In genomic region chr9:130347931-130348330, GRCh38 we compare ENCODE assay signal across 15 cellular contexts.
A peak's percentile ranks its signal among the peaks of the same experiment; 100 is the strongest.
DNase-seq lines count a peak whose midpoint lies in the region; TF ChIP-seq lines count a peak whose summit lies in the region.
"Had no signal": no experiment of that assay in that cellular context is flagged by ENCODE, and none has a peak within 500 bp of the region (broad histone marks: within the 10 kb centered on the region; RNA-seq: fewer than 3 reads in every experiment).

No MANE protein-coding gene starts in this region.

- no peak overlapping the region for H3K4me3 ChIP-seq in H7 (ENCODE audit: insufficient read depth, low read depth, low read length)
- no peak overlapping the region for H3K4me3 ChIP-seq in foreskin fibroblast (ENCODE audit: low read depth in 1 of 2, low read length in 2 of 2)
- H3K4me3 ChIP-seq in colonic mucosa, result no peak overlapping the region
- H3K4me3 ChIP-seq: BLaER1 had no signal

- DNase-seq in DMS53 (lab: John Stamatoyannopoulos, UW) (peak; percentile 30), DMS53 treated with DMSO at 0.1 percent for 48 hours (lab: John Stamatoyannopoulos, UW; ENCODE audit: unreplicated experiment) (no peak), H7 (peak; percentile 78), left kidney (ENCODE audit: low read depth, low spot score) (peak; percentile 74), foreskin fibroblast (no peak), colonic mucosa (no peak), T-helper 1 cell (no peak)
- DNase-seq: CD8-positive, alpha-beta T cell; Kasumi-1; NCI-H1105 treated with DMSO at 0.1 percent for 48 hours; NCI-H187; NCI-H226; SW 1271 had no signal

- H3K27ac ChIP-seq in VCaP (no peak overlapping the region), colonic mucosa (no peak overlapping the region)
- H3K27ac ChIP-seq: BLaER1 had no signal

- H3K27me3 ChIP-seq in H7 (ENCODE audit: control insufficient read depth, insufficient read depth, low read length) (no peaks in the 10 kb centered on the region), colonic mucosa (no peaks in the 10 kb centered on the region)
- H3K27me3 ChIP-seq: BLaER1 had no signal

- no peaks in the 10 kb centered on the region for H3K9me3 ChIP-seq in colonic mucosa
- H3K9me3 ChIP-seq: BLaER1 had no signal

- TF ChIP-seq CTCF in VCaP (conservative IDR thresholded peaks at IDR 0.05) (0 out of 2 replicates have a peak, but pooled peaks have one; percentile 13), foreskin fibroblast (IDR thresholded peaks at IDR 0.05; ENCODE audit: low read depth, low read length) (no peak), colonic mucosa (IDR thresholded peaks at IDR 0.05) (no peak)

- intact Hi-C loops in colonic mucosa (cut with DNase I), result loop anchor here (10.0 kb wide), 2 partner anchors 103 to 243 kb away; no protein-coding TSS in a partner anchor

- no peaks in the 10 kb centered on the region for H3K36me3 ChIP-seq in H7 (replicated peaks; ENCODE audit: control insufficient read depth, insufficient read depth, low read length)
- H3K36me3 ChIP-seq in colonic mucosa, result no peaks in the 10 kb centered on the region
- H3K36me3 ChIP-seq: BLaER1 had no signal

- H3K9ac ChIP-seq in colonic mucosa (ENCODE audit: low read depth in 2 of 2, low read length in 2 of 2), result no peak overlapping the region
- H3K9ac ChIP-seq: BLaER1 had no signal

- H3K4me1 ChIP-seq in colonic mucosa, result no peaks in the 10 kb centered on the region

Comparison
In these comparisons a context has a peak if more than half of its experiments do, and no peak if none do; other contexts are left out.
1. DNase-seq: peak in DMS53 (single experiment), H7 (single experiment) and left kidney (single experiment); none in DMS53 treated with DMSO at 0.1 percent for 48 hours (single experiment), foreskin fibroblast (0 of 2), colonic mucosa (single experiment) and T-helper 1 cell (0 of 5).